ENCODE assay signal across 22 cellular contexts in the genomic region with DNA sequence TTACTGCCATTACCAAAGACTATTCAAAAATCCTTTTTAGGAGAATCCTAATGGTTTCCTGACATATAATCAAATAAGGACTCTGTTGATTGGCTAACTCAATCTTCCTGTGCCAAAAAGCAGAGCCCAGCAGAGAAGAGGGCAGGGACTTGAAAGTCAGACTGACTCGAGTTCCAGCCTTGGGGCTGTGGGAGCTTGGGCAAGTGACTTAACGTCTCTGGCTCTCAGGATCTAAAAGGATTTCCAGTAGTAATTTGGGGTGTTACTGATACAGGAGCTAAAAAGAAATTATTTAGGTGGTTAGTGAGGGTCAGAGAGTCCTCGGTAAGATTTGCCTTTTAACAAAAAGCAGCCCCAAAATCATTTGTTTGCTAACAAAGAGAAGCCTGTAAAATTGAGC. TPM values are rescaled to one million over a fixed set of nuclear protein-coding genes. Genes with fewer than 3 reads are reported as not detected.
DNase-seq lines count a peak whose midpoint lies in the region; ATAC-seq, FAIRE-seq and TF ChIP-seq lines count a peak whose summit lies in the region.
"Had no signal": no experiment of that assay in that cellular context is flagged by ENCODE, and none has a peak within 500 bp of the region (broad histone marks: within the 10 kb centered on the region; RNA-seq: fewer than 3 reads in every experiment).

No MANE protein-coding gene starts in this region.

- WGBS in HepG2 (ENCODE audit: low lambda C conversion rate): 1% methylated on average over 3 of the region's 3 CpGs

- no peak overlapping the region for H3K4me2 ChIP-seq in HepG2 (ENCODE audit: low read depth, low read length)

- no peaks in the 10 kb centered on the region for H3K36me3 ChIP-seq in lower lobe of right lung
- no peaks in the 10 kb centered on the region for H3K36me3 ChIP-seq in HepG2 (replicated peaks in 1 of 2; ENCODE audit: control insufficient read depth in 1 of 2, insufficient read depth in 2 of 2, low read length in 2 of 2)
- H3K36me3 ChIP-seq: BLaER1 had no signal

- no peaks in the 10 kb centered on the region for H3K9me3 ChIP-seq in lower lobe of right lung
- no peaks in the 10 kb centered on the region for H3K9me3 ChIP-seq in HepG2 (ENCODE audit: low read length)
- H3K9me3 ChIP-seq: BLaER1 had no signal

- H3K27me3 ChIP-seq in lower lobe of right lung (ENCODE audit: low read depth): no peaks in the 10 kb centered on the region
- H3K27me3 ChIP-seq in HepG2 (ENCODE audit: control insufficient read depth in 1 of 2, insufficient read depth in 2 of 2, low read length in 2 of 2): peaks cover 0 to 1% of the 10 kb centered on the region in 2 experiments; a peak in 1 of 5 replicates
- H3K27me3 ChIP-seq: BLaER1 had no signal

- TF ChIP-seq EP300 in HepG2 (IDR thresholded peaks at IDR 0.05; ENCODE audit: low read depth in 2 of 2, low read length in 2 of 2) (no peak), HepG2 (CRISPR knock-in tag; IDR thresholded peaks at IDR 0.05; ENCODE audit: borderline replicate concordance) (no peak)

- FAIRE-seq in HepG2 (lab: Jason Lieb, UNC): no peak
- FAIRE-seq: GM12878 had no signal

- TF ChIP-seq RAD21 in HepG2 (CRISPR knock-in tag; IDR thresholded peaks at IDR 0.05): no peak

- ATAC-seq in lower lobe of right lung: no peak
- ATAC-seq in HepG2: no peak
- no peak for ATAC-seq in HG03342 (IDR thresholded peaks at IDR 0.05; ENCODE audit: unreplicated experiment)
- ATAC-seq in GM18858 (IDR thresholded peaks at IDR 0.05; ENCODE audit: unreplicated experiment): no peak
- ATAC-seq: GM12878, HCT116 had no signal

- H3K4me1 ChIP-seq in lower lobe of right lung (peaks cover 68% of the 10 kb centered on the region), HepG2 (ENCODE audit: insufficient read depth, low read length) (no peaks in the 10 kb centered on the region)

- intact Hi-C loops in lower lobe of right lung (cut with DNase I): no loop called here
- intact Hi-C loops in HepG2 (cut with micrococcal nuclease; ENCODE audit: unreplicated experiment): no loop called here

- no peak overlapping the region for H3K9ac ChIP-seq in HepG2 (ENCODE audit: insufficient read depth, low read depth, low read length)
- H3K9ac ChIP-seq: BLaER1, GM23248 had no signal

- H3K79me2 ChIP-seq in HepG2 (ENCODE audit: insufficient read depth, low read length): no peaks in the 10 kb centered on the region

- POLR2A ChIA-PET in HepG2 (lab: Yijun Ruan, JAX): no interaction called here

- CTCF ChIA-PET in HepG2 (lab: Yijun Ruan, JAX; ENCODE audit: low intra/inter-chr PET ratio, low total read pairs): no interaction called here

- H3K27ac ChIP-seq in coronary artery (no peak overlapping the region), lower lobe of right lung (peak overlapping the region; percentile 76), HepG2 (ENCODE audit: extremely low read length, insufficient read depth, low read length) (no peak overlapping the region)
- H3K27ac ChIP-seq: BLaER1, GM23248 had no signal

- no TSS peak for BruUV-seq in HepG2 (replicated peaks; lab: Mats Ljungman, UMichigan)

- H3K4me3 ChIP-seq in coronary artery (no peak overlapping the region), lower lobe of right lung (no peak overlapping the region), HepG2 (replicated peaks in 1 of 3; ENCODE audit: insufficient read depth in 1 of 3, low read depth in 2 of 3, low read length in 3 of 3) (no peak overlapping the region)
- H3K4me3 ChIP-seq: BLaER1, GM12878, GM23248 had no signal

- H2AFZ ChIP-seq in HepG2 (ENCODE audit: low read length): no peak overlapping the region
- H2AFZ ChIP-seq: GM23248 had no signal

- in situ Hi-C loops in HepG2 (cut with HindIII; ENCODE audit: extremely low pct_ligation_motif_present, low pct_unique_long_range_greater_than_20kb): no loop called here

- TF ChIP-seq POLR2A in HepG2 (IDR thresholded peaks at IDR 0.05; ENCODE audit: insufficient read depth in 1 of 2, low read depth in 2 of 2, low read length in 2 of 2): no peak

- no peak for TF ChIP-seq CTCF in coronary artery (IDR thresholded peaks at IDR 0.05)
- TF ChIP-seq CTCF in lower lobe of right lung (IDR thresholded peaks at IDR 0.05): no peak
- TF ChIP-seq CTCF in HepG2 (CRISPR knock-in tag; IDR thresholded peaks at IDR 0.05): no peak

- no peaks in the 10 kb centered on the region for H4K20me1 ChIP-seq in HepG2 (ENCODE audit: insufficient read depth, low read length)
- H4K20me1 ChIP-seq: BLaER1 had no signal

- peak; percentile 33 for DNase-seq in activated CD8-positive, alpha-beta memory T cell treated with anti-CD3 and anti-CD28 coated beads for 24 hours
- DNase-seq in activated CD8-positive, alpha-beta memory T cell treated with anti-CD3 and anti-CD28 coated beads, Interleukin-2, amount 50 U/mL, for 4 hours: no peak
- peak; percentile 57 for DNase-seq in coronary artery (ENCODE audit: low spot score)
- DNase-seq in lower lobe of right lung: no peak
- no peak for DNase-seq in HepG2 (ENCODE audit: low spot score)
- DNase-seq in NAMALWA (ENCODE audit: low spot score): no peak
- DNase-seq: 8988T; Calu3; CD4-positive, alpha-beta memory T cell; DMS79 treated with DMSO at 0.1 percent for 48 hours; EL; GM23248; H7; HFFc6 had no signal

RNA-seq across cellular contexts. Expression of a gene that starts 10.9 kb away (rescaled TPM):
- total RNA-seq in lower lobe of right lung: 5.3 TPM
- not detected in 2 replicates for total RNA-seq in HepG2 (2016; rRNA removed; fragmentation: Illumina TruSeq; extraction: Trizol)
- not detected in 2 replicates for total RNA-seq in HepG2 (2016; cell fraction: cytosol; rRNA removed; fragmentation: Illumina TruSeq; extraction: Trizol; ENCODE audit: low read depth)
- total RNA-seq in HepG2 (2016; cell fraction: insoluble cytoplasmic fraction; rRNA removed; fragmentation: Illumina TruSeq; extraction: Trizol): not detected in 2 replicates
- not detected in 2 replicates for total RNA-seq in HepG2 (2016; cell fraction: membrane; rRNA removed; fragmentation: Illumina TruSeq; extraction: Trizol)
- not detected in 2 replicates for total RNA-seq in HepG2 (2016; cell fraction: nucleus; rRNA removed; fragmentation: Illumina TruSeq; extraction: Trizol)
- not detected in 2 replicates for polyA plus RNA-seq in HepG2 (2011; rRNA removed)
- polyA plus RNA-seq in HepG2 (2011; cell fraction: cytosol; rRNA removed): not detected in 2 replicates
- not detected in 2 replicates for polyA plus RNA-seq in HepG2 (2011; cell fraction: nucleus; rRNA removed)
- polyA plus RNA-seq in HepG2 (2012): not detected in 2 replicates
- polyA plus RNA-seq in HepG2 (2016; cell fraction: cytosol; fragmentation: Illumina TruSeq; extraction: Trizol; ENCODE audit: low read depth): not detected in 2 replicates
- polyA plus RNA-seq in HepG2 (2016; cell fraction: insoluble cytoplasmic fraction; fragmentation: Illumina TruSeq; extraction: Trizol; ENCODE audit: low read depth): not detected in 2 replicates
- polyA plus RNA-seq in HepG2 (2016; cell fraction: membrane; fragmentation: Illumina TruSeq; extraction: Trizol; ENCODE audit: low read depth): not detected in 2 replicates
- polyA plus RNA-seq in HepG2 (2016; cell fraction: nucleus; fragmentation: Illumina TruSeq; extraction: Trizol; ENCODE audit: insufficient read depth, low read depth): not detected in 2 replicates
- polyA minus RNA-seq in HepG2 (2011; rRNA and poly(A)+ RNA removed; ENCODE audit: low replicate concordance): not detected in 2 replicates
- not detected in 2 replicates for polyA minus RNA-seq in HepG2 (2011; cell fraction: cytosol; rRNA and poly(A)+ RNA removed)
- polyA minus RNA-seq in HepG2 (2011; cell fraction: nucleus; rRNA and poly(A)+ RNA removed): not detected in 2 replicates
- total RNA-seq: A673, Calu3, GM23248, H7, HFFc6 had no signal
- polyA plus RNA-seq: AG04450, GM23248 had no signal

RNA-seq across cellular contexts. Expression of a gene that starts 25.4 kb away (rescaled TPM):
- total RNA-seq in lower lobe of right lung: 23.5 TPM
- total RNA-seq in HepG2 (2016; rRNA removed; fragmentation: Illumina TruSeq; extraction: Trizol): not detected in 2 replicates
- total RNA-seq in HepG2 (2016; cell fraction: cytosol; rRNA removed; fragmentation: Illumina TruSeq; extraction: Trizol; ENCODE audit: low read depth): not detected in 2 replicates
- total RNA-seq in HepG2 (2016; cell fraction: insoluble cytoplasmic fraction; rRNA removed; fragmentation: Illumina TruSeq; extraction: Trizol): not detected in 2 replicates
- total RNA-seq in HepG2 (2016; cell fraction: membrane; rRNA removed; fragmentation: Illumina TruSeq; extraction: Trizol): not detected in 2 replicates
- total RNA-seq in HepG2 (2016; cell fraction: nucleus; rRNA removed; fragmentation: Illumina TruSeq; extraction: Trizol): not detected in 2 replicates
- not detected in 2 replicates for polyA plus RNA-seq in HepG2 (2011; rRNA removed)
- polyA plus RNA-seq in HepG2 (2011; cell fraction: cytosol; rRNA removed): not detected in 2 replicates
- polyA plus RNA-seq in HepG2 (2011; cell fraction: nucleus; rRNA removed): not detected in 2 replicates
- polyA plus RNA-seq in HepG2 (2012): not detected in 2 replicates
- polyA plus RNA-seq in HepG2 (2016; cell fraction: cytosol; fragmentation: Illumina TruSeq; extraction: Trizol; ENCODE audit: low read depth): not detected in 2 replicates
- not detected in 2 replicates for polyA plus RNA-seq in HepG2 (2016; cell fraction: insoluble cytoplasmic fraction; fragmentation: Illumina TruSeq; extraction: Trizol; ENCODE audit: low read depth)
- polyA plus RNA-seq in HepG2 (2016; cell fraction: membrane; fragmentation: Illumina TruSeq; extraction: Trizol; ENCODE audit: low read depth): not detected in 2 replicates
- not detected in 2 replicates for polyA plus RNA-seq in HepG2 (2016; cell fraction: nucleus; fragmentation: Illumina TruSeq; extraction: Trizol; ENCODE audit: insufficient read depth, low read depth)
- polyA minus RNA-seq in HepG2 (2011; rRNA and poly(A)+ RNA removed; ENCODE audit: low replicate concordance): 1.0 and 3.6 TPM in 2 replicates
- polyA minus RNA-seq in HepG2 (2011; cell fraction: cytosol; rRNA and poly(A)+ RNA removed): not detected in 2 replicates
- polyA minus RNA-seq in HepG2 (2011; cell fraction: nucleus; rRNA and poly(A)+ RNA removed): not detected in 2 replicates
- total RNA-seq: A673, Calu3, GM23248, H7 had no signal
- polyA plus RNA-seq: GM23248 had no signal

RNA-seq across cellular contexts. Expression of a gene that starts 27.8 kb away (rescaled TPM):
- total RNA-seq in lower lobe of right lung (15.8 TPM), HepG2 (2016; rRNA removed; fragmentation: Illumina TruSeq; extraction: Trizol) (not detected in 2 replicates)
- not detected in 2 replicates for total RNA-seq in HepG2 (2016; cell fraction: cytosol; rRNA removed; fragmentation: Illumina TruSeq; extraction: Trizol; ENCODE audit: low read depth)
- total RNA-seq in HepG2 (2016; cell fraction: insoluble cytoplasmic fraction; rRNA removed; fragmentation: Illumina TruSeq; extraction: Trizol): not detected in 2 replicates
- total RNA-seq in HepG2 (2016; cell fraction: membrane; rRNA removed; fragmentation: Illumina TruSeq; extraction: Trizol): not detected in 2 replicates
- not detected in 2 replicates for total RNA-seq in HepG2 (2016; cell fraction: nucleus; rRNA removed; fragmentation: Illumina TruSeq; extraction: Trizol)
- polyA plus RNA-seq in HepG2 (2011; rRNA removed): not detected in 2 replicates
- not detected in 2 replicates for polyA plus RNA-seq in HepG2 (2011; cell fraction: cytosol; rRNA removed)
- not detected in 2 replicates for polyA plus RNA-seq in HepG2 (2011; cell fraction: nucleus; rRNA removed)
- polyA plus RNA-seq in HepG2 (2012): not detected in 2 replicates
- not detected in 2 replicates for polyA plus RNA-seq in HepG2 (2016; cell fraction: cytosol; fragmentation: Illumina TruSeq; extraction: Trizol; ENCODE audit: low read depth)
- not detected in 2 replicates for polyA plus RNA-seq in HepG2 (2016; cell fraction: insoluble cytoplasmic fraction; fragmentation: Illumina TruSeq; extraction: Trizol; ENCODE audit: low read depth)
- not detected in 2 replicates for polyA plus RNA-seq in HepG2 (2016; cell fraction: membrane; fragmentation: Illumina TruSeq; extraction: Trizol; ENCODE audit: low read depth)
- not detected in 2 replicates for polyA plus RNA-seq in HepG2 (2016; cell fraction: nucleus; fragmentation: Illumina TruSeq; extraction: Trizol; ENCODE audit: insufficient read depth, low read depth)
- not detected in 2 replicates for polyA minus RNA-seq in HepG2 (2011; rRNA and poly(A)+ RNA removed; ENCODE audit: low replicate concordance)
- polyA minus RNA-seq in HepG2 (2011; cell fraction: cytosol; rRNA and poly(A)+ RNA removed): not detected in 2 replicates
- not detected in 2 replicates for polyA minus RNA-seq in HepG2 (2011; cell fraction: nucleus; rRNA and poly(A)+ RNA removed)
- total RNA-seq: A673, Calu3, G401, GM23248, H7, HFFc6 had no signal
- polyA plus RNA-seq: AG04450, GM23248 had no signal

Comparison
In these comparisons a context has a peak if more than half of its experiments do, and no peak if none do; other contexts are left out.
1. DNase-seq: peak in activated CD8-positive, alpha-beta memory T cell treated with anti-CD3 and anti-CD28 coated beads for 24 hours (single experiment) and coronary artery (single experiment); none in activated CD8-positive, alpha-beta memory T cell treated with anti-CD3 and anti-CD28 coated beads, Interleukin-2, amount 50 U/mL, for 4 hours (single experiment), lower lobe of right lung (single experiment), HepG2 (single experiment) and NAMALWA (single experiment).
2. RNA of a gene that starts 25.4 kb away (total RNA-seq): 23.5 TPM in lower lobe of right lung (single experiment); not detected in HepG2; every median in the first group is over 10 times any median in the second.